12 cellular contexts compared by ENCODE assay signal in the genomic region with DNA sequence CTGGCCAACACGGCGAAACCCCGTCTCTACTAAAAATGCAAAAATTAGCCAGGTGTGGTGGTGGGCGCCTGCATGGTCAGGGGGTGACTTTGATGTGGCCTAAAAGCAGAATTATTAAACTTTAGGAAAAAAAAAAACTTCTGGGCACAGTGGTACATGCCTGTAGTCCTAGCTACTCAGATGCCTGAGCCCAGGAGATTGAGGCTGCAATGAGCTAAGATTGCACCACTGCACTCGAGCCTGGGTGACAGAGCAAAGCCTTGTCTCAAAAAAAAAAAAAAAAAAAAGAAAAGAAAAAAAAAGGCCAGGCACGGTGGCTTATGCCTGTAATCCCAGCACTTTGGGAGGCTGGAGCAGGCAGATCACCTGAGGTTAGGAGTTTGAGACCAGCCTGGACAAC. TPM values are rescaled to one million over a fixed set of nuclear protein-coding genes. Genes with fewer than 3 reads are reported as not detected.
"Had no signal": no experiment of that assay in that cellular context is flagged by ENCODE, and none has a peak within 500 bp of the region (broad histone marks: within the 10 kb centered on the region; RNA-seq: fewer than 3 reads in every experiment).

No MANE protein-coding gene starts in this region.

RNA-seq across cellular contexts. Expression of gene CARD14, which starts 29.5 kb away (rescaled TPM):
- total RNA-seq: activated B cell treated with CpG ODN at 0.5 μM for 24 hours; activated CD4-positive, alpha-beta memory T cell treated with anti-CD3 and anti-CD28 coated beads for 36 hours; activated CD4-positive, alpha-beta memory T cell treated with anti-CD3 and anti-CD28 coated beads, Interleukin-2, amount 10 ng/mL, durations not matched to agents 7 days and 5 days; activated CD4-positive, alpha-beta T cell treated with anti-CD3 and anti-CD28 coated beads for 36 hours; activated CD4-positive, alpha-beta T cell treated with anti-CD3 and anti-CD28 coated beads, Interleukin-2, amount 10 ng/mL, durations not matched to agents 24 days and 14 days; activated CD4-positive, alpha-beta T cell treated with anti-CD3 and anti-CD28 coated beads, Interleukin-2, amount 10 ng/mL, durations not matched to agents 7 days and 5 days; activated CD8-positive, alpha-beta memory T cell treated with anti-CD3 and anti-CD28 coated beads for 36 hours; activated CD8-positive, alpha-beta memory T cell treated with anti-CD3 and anti-CD28 coated beads, Interleukin-2, amount 10 ng/mL, durations not matched to agents 7 days and 5 days; activated CD8-positive, alpha-beta T cell treated with anti-CD3 and anti-CD28 coated beads, Interleukin-2, amount 10 ng/mL, durations not matched to agents 7 days and 5 days; T-helper 1 cell treated with Interleukin-12 subunit alpha and Interleukin-12 subunit beta and Interleukin-4 antibody, amounts not matched to agents 30 ng/mL and 1 ng/mL, for 36 hours; T-helper 17 cell; T-helper 2 cell treated with Interferon-gamma antibody and Interleukin-4, amounts not matched to agents 100 ng/mL and 5 ng/mL, for 36 hours had no signal
